In genomic region chr1:99595441-99595840, GRCh38 we compare ENCODE assay signal across 27 cellular contexts. TPM values are rescaled to one million over a fixed set of nuclear protein-coding genes. Genes with fewer than 3 reads are reported as not detected.
"Had no signal": no experiment of that assay in that cellular context is flagged by ENCODE, and none has a peak within 500 bp of the region (broad histone marks: within the 10 kb centered on the region; RNA-seq: fewer than 3 reads in every experiment).

No MANE protein-coding gene starts in this region.

- DNase-seq: naive thymus-derived CD8-positive, alpha-beta T cell; nephron progenitor cell; nucleus accumbens; pancreas; retina; right lobe of liver; sigmoid colon; small intestine; stimulated activated CD4-positive, alpha-beta T cell treated with anti-CD3 and anti-CD28 coated beads, Interleukin-15, amount 100 ng/mL, for 24 hours; stimulated activated CD4-positive, alpha-beta T cell treated with anti-CD3 and anti-CD28 coated beads, Interleukin-2, amount 100 ng/mL, for 24 hours; stimulated activated CD4-positive, alpha-beta T cell treated with anti-CD3 and anti-CD28 coated beads, Interleukin-2, amount 100 ng/mL, for 48 hours; stimulated activated CD4-positive, alpha-beta T cell treated with anti-CD3 and anti-CD28 coated beads, Interleukin-4, amount 100 ng/mL, for 24 hours; stimulated activated naive B cell treated with anti-CD40 and anti-IgM and Interleukin-4, amounts not matched to agents 10 μg/mL and 1 μg/mL and 100 μg/mL, for 72 hours; stimulated activated naive CD4-positive, alpha-beta T cell treated with Interleukin-2 at 50 U/mL for 16 hours; stomach; substantia nigra; testis; tibial artery; transverse colon; upper lobe of right lung; uterus had no signal

- H3K4me3 ChIP-seq: pancreas, prostate gland, right atrium auricular region, right lobe of liver, sigmoid colon, stomach, suprapubic skin, testis, tibial artery, transverse colon, upper lobe of right lung, uterus had no signal

- H3K4me1 ChIP-seq: pancreas, prostate gland, right lobe of liver, stomach, suprapubic skin, tibial artery, upper lobe of right lung, uterus had no signal

- H3K36me3 ChIP-seq: neutrophil, pancreas, prostate gland, right atrium auricular region, right lobe of liver, sigmoid colon, stomach, suprapubic skin, tibial artery, transverse colon, upper lobe of right lung, uterus had no signal

- H3K9me3 ChIP-seq: neutrophil, pancreas, prostate gland, right atrium auricular region, right lobe of liver, sigmoid colon, stomach, suprapubic skin, testis, tibial artery, transverse colon, upper lobe of right lung, uterus had no signal

- H3K27ac ChIP-seq: neutrophil, pancreas, prostate gland, right atrium auricular region, right lobe of liver, sigmoid colon, stomach, suprapubic skin, testis, tibial artery, transverse colon, upper lobe of right lung, uterus had no signal

- ATAC-seq: naive thymus-derived CD8-positive, alpha-beta T cell; natural killer cell treated with Interleukin-12 subunit alpha and Interleukin-12 subunit beta and Interleukin-15 and Interleukin-18, amount 100 ng/mL, for 72 hours; pancreas; stimulated activated effector memory CD8-positive, alpha-beta T cell treated with anti-CD3 and anti-CD28 coated beads, Interleukin-12 subunit alpha, Interleukin-12 subunit beta, amount 100 ng/mL, for 72 hours; stimulated activated naive B cell treated with anti-CD40 and anti-IgM and Interleukin-4, amounts not matched to agents 10 μg/mL and 1 μg/mL and 100 μg/mL, for 72 hours; upper lobe of right lung had no signal

- H3K27me3 ChIP-seq: neutrophil, pancreas, right atrium auricular region, right lobe of liver, sigmoid colon, stomach, suprapubic skin, testis, tibial artery, transverse colon, upper lobe of right lung, uterus had no signal

RNA-seq across cellular contexts. Expression of gene PALMD, which starts 50.5 kb away (rescaled TPM):
- total RNA-seq: naive thymus-derived CD8-positive, alpha-beta T cell; natural killer cell treated with Interleukin-12 subunit alpha and Interleukin-12 subunit beta and Interleukin-15 and Interleukin-18, amount 100 ng/mL, for 72 hours had no signal
- polyA plus RNA-seq: naive thymus-derived CD8-positive, alpha-beta T cell had no signal
